ENCODE assay signal across 8 cellular contexts in genomic region chr20:53609501-53610445, GRCh38. TPM values are rescaled to one million over a fixed set of nuclear protein-coding genes. Genes with fewer than 3 reads are reported as not detected.
A peak's percentile ranks its signal among the peaks of the same experiment; 100 is the strongest.
DNase-seq lines count a peak whose midpoint lies in the region; ATAC-seq lines count a peak whose summit lies in the region.

No MANE protein-coding gene starts in this region.

- H3K27ac ChIP-seq in caudate nucleus (ENCODE audit: low read depth, low read length), result no peak overlapping the region

- ATAC-seq in HG02571 (IDR thresholded peaks at IDR 0.05; ENCODE audit: unreplicated experiment), result no peak

- peak; percentile 71 for DNase-seq in EL
- peak; percentile 71 for DNase-seq in HS-5 (ENCODE audit: low read depth)
- peak; percentile 60 for DNase-seq in RPMI7951 (ENCODE audit: low read depth)
- peak; percentile 72 for DNase-seq in activated naive CD4-positive, alpha-beta T cell treated with Interleukin-2 at 50 U/mL for 16 hours
- peak; percentile 81 for DNase-seq in left kidney (ENCODE audit: low read depth, low spot score)
- peak; percentile 43 to 69 (median 66) for DNase-seq in stimulated activated CD4-positive, alpha-beta T cell treated with anti-CD3 and anti-CD28 coated beads, TNF-alpha, amount 100 ng/mL, for 48 hours (ENCODE audit: low read depth in 3 of 3)
- DNase-seq in caudate nucleus (lab: John Stamatoyannopoulos, UW), result no peak

RNA-seq across cellular contexts. Expression of gene ZNF217, which starts 16.1 kb away (rescaled TPM):
- 16.8 and 23.1 TPM in 2 replicates for total RNA-seq in RPMI7951 (2014; rRNA removed; shearing (Covaris generic))

Comparison
In these comparisons a context has a peak if more than half of its experiments do, and no peak if none do; other contexts are left out.
1. DNase-seq: peak in EL (single experiment), HS-5 (single experiment), RPMI7951 (single experiment), activated naive CD4-positive, alpha-beta T cell treated with Interleukin-2 at 50 U/mL for 16 hours (single experiment), left kidney (single experiment) and stimulated activated CD4-positive, alpha-beta T cell treated with anti-CD3 and anti-CD28 coated beads, TNF-alpha, amount 100 ng/mL, for 48 hours (3 of 3); none in caudate nucleus (0 of 61).